23 cellular contexts compared by ENCODE assay signal in the genomic region with DNA sequence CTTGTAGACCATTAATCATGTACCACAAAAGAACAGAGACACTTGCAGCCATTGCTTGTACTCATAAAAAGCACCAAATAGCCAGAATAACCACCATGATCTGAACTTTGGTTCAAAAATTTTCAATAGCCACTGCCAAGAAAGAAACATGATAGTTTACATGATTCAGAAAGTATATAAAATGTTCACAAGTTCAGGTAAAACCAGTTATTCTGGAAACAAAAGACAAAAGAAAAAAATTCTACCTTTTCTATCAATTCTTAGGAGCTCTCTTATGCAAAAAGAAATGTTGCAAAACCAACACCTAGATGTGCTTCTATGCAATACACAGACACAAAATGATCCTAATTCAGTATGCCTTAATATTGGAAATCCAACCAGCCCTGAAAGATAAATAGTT.
"Had no signal": no experiment of that assay in that cellular context is flagged by ENCODE, and none has a peak within 500 bp of the region (broad histone marks: within the 10 kb centered on the region; RNA-seq: fewer than 3 reads in every experiment).

No MANE protein-coding gene starts in this region.

- H3K4me2 ChIP-seq: hepatocyte had no signal

- FAIRE-seq: colon, kidney had no signal

- H3K36me3 Mint-ChIP-seq: naive thymus-derived CD8-positive, alpha-beta T cell; stimulated activated naive B cell treated with anti-CD40 and anti-IgM and Interleukin-4, amounts not matched to agents 10 μg/mL and 1 μg/mL and 100 μg/mL, for 72 hours had no signal

- H3K36me3 ChIP-seq: left ventricle myocardium inferior, lower lobe of right lung, neutrophil, right atrium auricular region, sigmoid colon, tibial nerve had no signal

- H3K27ac Mint-ChIP-seq: dendritic cell treated with granulocyte-macrophage colony-stimulating factor and Interleukin-4, amounts not matched to agents 40 ng/mL and 50 ng/mL, for 4 days; effector memory CD8-positive, alpha-beta T cell; naive thymus-derived CD8-positive, alpha-beta T cell; stimulated activated naive B cell treated with anti-CD40 and anti-IgM and Interleukin-4, amounts not matched to agents 10 μg/mL and 1 μg/mL and 100 μg/mL, for 72 hours; stimulated activated naive CD8-positive, alpha-beta T cell treated with anti-CD3 and anti-CD28 coated beads, Interleukin-15, amount 100 ng/mL, for 72 hours had no signal

- DNase-seq: effector memory CD8-positive, alpha-beta T cell; erythroblast; foreskin keratinocyte; head of caudate nucleus; kidney; left cardiac atrium; left ventricle myocardium inferior; lower lobe of right lung; mesendoderm; naive thymus-derived CD8-positive, alpha-beta T cell; sigmoid colon; stimulated activated CD4-positive, alpha-beta T cell treated with anti-CD3 and anti-CD28 coated beads, Interleukin-2, amount 100 ng/mL, for 24 hours; stimulated activated CD4-positive, alpha-beta T cell treated with anti-CD3 and anti-CD28 coated beads, Interleukin-4, amount 100 ng/mL, for 4 hours; stimulated activated naive B cell treated with anti-CD40 and anti-IgM and Interleukin-4, amounts not matched to agents 10 μg/mL and 1 μg/mL and 100 μg/mL, for 72 hours; stimulated activated naive CD8-positive, alpha-beta T cell treated with anti-CD3 and anti-CD28 coated beads, Interleukin-15, amount 100 ng/mL, for 72 hours; testis had no signal

- H3K27me3 ChIP-seq: foreskin keratinocyte, hepatocyte, neutrophil, right atrium auricular region, sigmoid colon, testis, tibial nerve had no signal

- H3K4me3 ChIP-seq: hepatocyte, left ventricle myocardium inferior, lower lobe of right lung, right atrium auricular region, sigmoid colon, skin epidermis, testis, tibial nerve had no signal

- H2AFZ ChIP-seq: hepatocyte had no signal

- H3K27ac ChIP-seq: foreskin keratinocyte, hepatocyte, left ventricle myocardium inferior, lower lobe of right lung, neutrophil, right atrium auricular region, sigmoid colon, skin epidermis, testis, tibial nerve had no signal

- H3K27me3 Mint-ChIP-seq: dendritic cell treated with granulocyte-macrophage colony-stimulating factor and Interleukin-4, amounts not matched to agents 40 ng/mL and 50 ng/mL, for 4 days; effector memory CD8-positive, alpha-beta T cell; naive thymus-derived CD8-positive, alpha-beta T cell; stimulated activated naive B cell treated with anti-CD40 and anti-IgM and Interleukin-4, amounts not matched to agents 10 μg/mL and 1 μg/mL and 100 μg/mL, for 72 hours; stimulated activated naive CD8-positive, alpha-beta T cell treated with anti-CD3 and anti-CD28 coated beads, Interleukin-15, amount 100 ng/mL, for 72 hours had no signal

- H3K9me3 Mint-ChIP-seq: stimulated activated naive B cell treated with anti-CD40 and anti-IgM and Interleukin-4, amounts not matched to agents 10 μg/mL and 1 μg/mL and 100 μg/mL, for 72 hours; stimulated activated naive CD8-positive, alpha-beta T cell treated with anti-CD3 and anti-CD28 coated beads, Interleukin-15, amount 100 ng/mL, for 72 hours had no signal

- H3K9me3 ChIP-seq: left ventricle myocardium inferior, lower lobe of right lung, neutrophil, right atrium auricular region, sigmoid colon, testis, tibial nerve had no signal

- H3K4me3 Mint-ChIP-seq: dendritic cell treated with granulocyte-macrophage colony-stimulating factor and Interleukin-4, amounts not matched to agents 40 ng/mL and 50 ng/mL, for 4 days; effector memory CD8-positive, alpha-beta T cell; naive thymus-derived CD8-positive, alpha-beta T cell; stimulated activated naive B cell treated with anti-CD40 and anti-IgM and Interleukin-4, amounts not matched to agents 10 μg/mL and 1 μg/mL and 100 μg/mL, for 72 hours; stimulated activated naive CD8-positive, alpha-beta T cell treated with anti-CD3 and anti-CD28 coated beads, Interleukin-15, amount 100 ng/mL, for 72 hours had no signal

- H3K4me1 ChIP-seq: foreskin keratinocyte, left ventricle myocardium inferior, lower lobe of right lung, right atrium auricular region, sigmoid colon, testis, tibial nerve had no signal

- H3K79me2 ChIP-seq: hepatocyte had no signal

- ATAC-seq: effector memory CD8-positive, alpha-beta T cell; foreskin keratinocyte; left cardiac atrium; lower lobe of right lung; naive thymus-derived CD8-positive, alpha-beta T cell; stimulated activated naive B cell treated with anti-CD40 and anti-IgM and Interleukin-4, amounts not matched to agents 10 μg/mL and 1 μg/mL and 100 μg/mL, for 72 hours; stimulated activated naive CD8-positive, alpha-beta T cell treated with anti-CD3 and anti-CD28 coated beads, Interleukin-15, amount 100 ng/mL, for 72 hours had no signal

- H3K4me1 Mint-ChIP-seq: naive thymus-derived CD8-positive, alpha-beta T cell; stimulated activated naive B cell treated with anti-CD40 and anti-IgM and Interleukin-4, amounts not matched to agents 10 μg/mL and 1 μg/mL and 100 μg/mL, for 72 hours; stimulated activated naive CD8-positive, alpha-beta T cell treated with anti-CD3 and anti-CD28 coated beads, Interleukin-15, amount 100 ng/mL, for 72 hours had no signal
